Comparison of ENCODE assay signal across 16 cellular contexts in the genomic region with DNA sequence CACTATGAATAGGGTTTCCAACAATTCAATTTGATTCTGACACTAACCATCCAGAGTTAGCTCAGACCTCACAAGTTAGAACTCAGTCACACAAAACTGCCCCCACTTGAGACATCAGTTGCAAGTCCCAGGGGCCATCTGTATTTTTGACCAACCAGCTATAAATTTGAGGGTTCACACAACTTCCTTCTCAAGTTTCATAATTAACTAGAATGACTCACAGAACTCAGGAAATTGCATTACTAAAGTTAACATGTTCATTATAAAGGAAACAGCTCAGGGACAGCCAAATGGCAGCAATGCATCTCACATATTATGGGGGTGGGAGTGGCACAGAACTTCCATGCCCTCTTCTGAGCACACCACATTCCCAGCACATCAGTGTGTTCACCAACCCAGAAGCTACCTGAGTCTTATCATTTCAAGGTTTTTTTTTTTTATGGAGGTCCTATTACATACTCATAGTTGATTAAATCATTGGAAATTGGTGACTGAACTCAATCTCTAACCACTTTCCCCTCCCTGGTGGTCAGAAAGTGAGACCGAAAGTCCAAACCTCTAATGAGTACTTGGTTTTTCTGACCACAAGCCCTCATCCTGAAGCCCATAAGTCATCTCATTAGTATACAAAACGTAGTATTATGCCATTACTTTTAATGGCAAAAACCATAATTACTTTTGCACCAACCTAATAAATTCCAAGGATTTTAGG.
A peak's percentile ranks its signal among the peaks of the same experiment; 100 is the strongest.
DNase-seq lines count a peak whose midpoint lies in the region; ATAC-seq, FAIRE-seq and TF ChIP-seq lines count a peak whose summit lies in the region.
"Had no signal": no experiment of that assay in that cellular context is flagged by ENCODE, and none has a peak within 500 bp of the region (broad histone marks: within the 10 kb centered on the region; RNA-seq: fewer than 3 reads in every experiment).

No MANE protein-coding gene starts in this region.

- FAIRE-seq in D721Med (lab: Jason Lieb, UNC): no peak

- DNase-seq in EL: peak; percentile 1
- DNase-seq in HCEC 1CT: peak; percentile 5
- DNase-seq in HT1080 (ENCODE audit: low read depth): peak; percentile 43
- DNase-seq in amniotic epithelial cell (ENCODE audit: low read depth): peak; percentile 26
- no peak for DNase-seq in hypothalamus (lab: John Stamatoyannopoulos, UW)
- DNase-seq in NCI-H748 treated with DMSO at 0.1 percent for 48 hours (lab: John Stamatoyannopoulos, UW): no peak
- no peak for DNase-seq in left ventricle myocardium superior
- DNase-seq in D721Med (ENCODE audit: insufficient read length, low spot score): no peak
- DNase-seq: activated T-cell treated with anti-CD3 and anti-CD28 coated beads, Interleukin-2, amount 50 U/mL, for 4 hours; body of pancreas; DND-41; GM23248; NCI-H524; ovary; stimulated activated CD8-positive, alpha-beta memory T cell treated with anti-CD3 and anti-CD28 coated beads, Interleukin-4, amount 100 ng/mL, for 48 hours had no signal

- no peak for ATAC-seq in left ventricle myocardium superior
- ATAC-seq: activated T-cell treated with anti-CD3 and anti-CD28 coated beads, Interleukin-2, amount 50 U/mL, for 4 hours; body of pancreas; WTC11 had no signal

- TF ChIP-seq CTCF in D721Med (IDR thresholded peaks at IDR 0.05; ENCODE audit: insufficient read depth, missing control alignments): no peak

- intact Hi-C loops in left ventricle myocardium superior (cut with micrococcal nuclease): no loop called here

Comparison
In these comparisons a context has a peak if more than half of its experiments do, and no peak if none do; other contexts are left out.
1. DNase-seq: peak in EL (single experiment), HCEC 1CT (single experiment), HT1080 (single experiment) and amniotic epithelial cell (single experiment); none in hypothalamus (0 of 51), NCI-H748 treated with DMSO at 0.1 percent for 48 hours (single experiment), left ventricle myocardium superior (single experiment) and D721Med (single experiment).